ENCODE assay signal across 8 cellular contexts in genomic region chr2:61906187-61906470, GRCh38. TPM values are rescaled to one million over a fixed set of nuclear protein-coding genes. Genes with fewer than 3 reads are reported as not detected.
DNase-seq lines count a peak whose midpoint lies in the region; ATAC-seq and TF ChIP-seq lines count a peak whose summit lies in the region.

No MANE protein-coding gene starts in this region.

- H3K27ac ChIP-seq in AG04450 (ENCODE audit: low read depth, low read length) = no peak overlapping the region

- POLR2A ChIA-PET in AG04450 (lab: Yijun Ruan, JAX) = no interaction called here

- peaks cover 22% of the 10 kb centered on the region for H3K4me1 Mint-ChIP-seq in activated naive CD8-positive, alpha-beta T cell treated with anti-CD3 and anti-CD28 coated beads for 36 hours
- H3K4me1 Mint-ChIP-seq in type B pancreatic cell (ENCODE audit: unreplicated experiment) = no peaks in the 10 kb centered on the region

- TF ChIP-seq CTCF in AG04450 (IDR thresholded peaks at IDR 0.05; ENCODE audit: low read depth, low read length) (no peak), type B pancreatic cell (conservative IDR thresholded peaks at IDR 0.05) (no peak)

- ATAC-seq in HG02642 (IDR thresholded peaks at IDR 0.05; ENCODE audit: poor library complexity, unreplicated experiment) (peak; percentile 11), left lobe of liver (peak; percentile 33)

- H3K4me3 ChIP-seq in AG04450 (ENCODE audit: low read depth, low read length) = peak overlapping the region; percentile 93

- H3K27me3 ChIP-seq in AG04450 (ENCODE audit: control insufficient read depth, insufficient read depth, low read length) = no peaks in the 10 kb centered on the region

- H3K9me3 Mint-ChIP-seq in activated naive CD8-positive, alpha-beta T cell treated with anti-CD3 and anti-CD28 coated beads for 36 hours = no peaks in the 10 kb centered on the region
- H3K9me3 Mint-ChIP-seq in type B pancreatic cell = no peaks in the 10 kb centered on the region

- no peaks in the 10 kb centered on the region for H3K9me3 ChIP-seq in AG04450 (ENCODE audit: control insufficient read depth, insufficient read depth, low read length)

- H3K36me3 Mint-ChIP-seq in activated naive CD8-positive, alpha-beta T cell treated with anti-CD3 and anti-CD28 coated beads for 36 hours = no peaks in the 10 kb centered on the region
- H3K36me3 Mint-ChIP-seq in type B pancreatic cell = no peaks in the 10 kb centered on the region

- CTCF ChIA-PET in AG04450 (lab: Charles Lee) = interaction anchor here (1.1 kb wide), 1 partner anchor 771 kb away, joined by 4 read pairs; no protein-coding TSS in a partner anchor

- H3K4me3 Mint-ChIP-seq in activated naive CD8-positive, alpha-beta T cell treated with anti-CD3 and anti-CD28 coated beads for 36 hours = peak overlapping the region; percentile 99
- peak overlapping the region; percentile 97 for H3K4me3 Mint-ChIP-seq in type B pancreatic cell

- H3K27ac Mint-ChIP-seq in activated naive CD8-positive, alpha-beta T cell treated with anti-CD3 and anti-CD28 coated beads for 36 hours = peak overlapping the region; percentile 83
- H3K27ac Mint-ChIP-seq in type B pancreatic cell = peak overlapping the region; percentile 73

- no peaks in the 10 kb centered on the region for H3K27me3 Mint-ChIP-seq in activated naive CD8-positive, alpha-beta T cell treated with anti-CD3 and anti-CD28 coated beads for 36 hours
- no peaks in the 10 kb centered on the region for H3K27me3 Mint-ChIP-seq in type B pancreatic cell

- DNase-seq in AG04450 (ENCODE audit: low read depth, low spot score) (no peak), left lobe of liver (ENCODE audit: low spot score) (no peak), type B pancreatic cell (ENCODE audit: extremely low spot score, unreplicated experiment) (no peak), 8988T (no peak), NCI-H1436 (lab: John Stamatoyannopoulos, UW) (no peak), COLO829 (ENCODE audit: low spot score) (no peak)
- no peak for DNase-seq in activated naive CD8-positive, alpha-beta T cell treated with anti-CD3 and anti-CD28 coated beads for 36 hours

RNA-seq across cellular contexts. Expression of gene COMMD1, which starts 0.7 kb away (rescaled TPM):
- 52.4 and 59.9 TPM in 2 replicates for polyA plus RNA-seq in AG04450 (2011; rRNA removed)
- 21.1 and 21.4 TPM in 2 replicates for polyA minus RNA-seq in AG04450 (2011; rRNA and poly(A)+ RNA removed)
- 10 to 100 TPM; 29.1 to 31.8 TPM for total RNA-seq in activated naive CD8-positive, alpha-beta T cell treated with anti-CD3 and anti-CD28 coated beads for 36 hours
- total RNA-seq in left lobe of liver = 16.5 TPM
- total RNA-seq in type B pancreatic cell (ENCODE audit: low replicate concordance) = 43.6 and 46.8 TPM in 2 replicates

RNA-seq across cellular contexts. Expression of gene CCT4, which starts 17.7 kb away (rescaled TPM):
- polyA plus RNA-seq in AG04450 (2011; rRNA removed) = 136 and 170 TPM in 2 replicates
- 59.9 and 96.7 TPM in 2 replicates for polyA minus RNA-seq in AG04450 (2011; rRNA and poly(A)+ RNA removed)
- 100 to 1,000 TPM; 389 to 409 TPM for total RNA-seq in activated naive CD8-positive, alpha-beta T cell treated with anti-CD3 and anti-CD28 coated beads for 36 hours
- total RNA-seq in left lobe of liver (38.3 TPM), type B pancreatic cell (ENCODE audit: low replicate concordance) (146 and 204 TPM in 2 replicates)

RNA-seq across cellular contexts. Expression of gene FAM161A, which starts 52.3 kb away (rescaled TPM):
- 1.1 and 1.6 TPM in 2 replicates for polyA plus RNA-seq in AG04450 (2011; rRNA removed)
- 0.51 and 0.61 TPM in 2 replicates for polyA minus RNA-seq in AG04450 (2011; rRNA and poly(A)+ RNA removed)
- 1 to 10 TPM; 6.0 to 7.0 TPM for total RNA-seq in activated naive CD8-positive, alpha-beta T cell treated with anti-CD3 and anti-CD28 coated beads for 36 hours
- total RNA-seq in left lobe of liver (0.75 TPM), type B pancreatic cell (ENCODE audit: low replicate concordance) (3.6 and 12.3 TPM in 2 replicates)
